In the genomic region with DNA sequence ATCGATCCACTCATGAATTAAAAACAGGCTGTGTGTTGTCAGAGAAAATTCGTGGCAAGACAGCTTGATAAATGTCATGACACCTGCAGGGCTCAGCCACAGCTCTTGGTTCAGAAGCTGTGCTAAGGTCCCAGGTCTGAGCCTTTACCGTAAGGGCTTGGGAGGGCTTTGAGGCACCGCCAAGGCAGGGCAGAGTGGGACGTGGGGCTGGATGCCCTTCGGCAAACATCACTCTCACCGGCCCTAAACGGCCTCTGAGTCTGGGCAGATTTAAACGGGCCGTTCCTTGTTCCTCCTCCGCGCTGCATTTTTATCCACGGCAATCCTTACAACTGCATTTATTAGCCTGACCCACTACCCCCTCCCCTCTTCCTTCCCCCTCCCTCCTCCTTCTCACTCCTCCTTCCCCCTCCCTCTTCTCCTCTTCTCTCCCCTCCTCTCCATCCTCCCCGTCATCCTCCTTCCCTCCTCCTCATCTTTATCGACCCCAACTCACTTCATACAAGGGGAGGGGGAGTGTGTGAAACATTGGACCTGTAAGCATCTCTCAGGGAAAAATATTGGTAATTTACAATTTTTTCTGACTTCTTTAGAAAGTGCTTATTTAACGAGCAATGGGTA, we compare ENCODE assay signal across 11 cellular contexts. TPM values are rescaled to one million over a fixed set of nuclear protein-coding genes. Genes with fewer than 3 reads are reported as not detected.
A peak's percentile ranks its signal among the peaks of the same experiment; 100 is the strongest.
DNase-seq lines count a peak whose midpoint lies in the region; ATAC-seq and TF ChIP-seq lines count a peak whose summit lies in the region.
"Had no signal": no experiment of that assay in that cellular context is flagged by ENCODE, and none has a peak within 500 bp of the region (broad histone marks: within the 10 kb centered on the region; RNA-seq: fewer than 3 reads in every experiment).

No MANE protein-coding gene starts in this region.

- no peaks in the 10 kb centered on the region for H3K9me3 Mint-ChIP-seq in WTC11
- H3K9me3 Mint-ChIP-seq in stimulated activated memory B cell treated with anti-CD40 and anti-IgM and Interleukin-4, amounts not matched to agents 10 μg/mL and 1 μg/mL and 100 μg/mL, for 72 hours, result no peaks in the 10 kb centered on the region

- CTCF ChIA-PET in WTC11 (lab: Charles Lee), result interaction anchor here (2.0 to 2.9 kb wide), 2 partner anchors 30 to 113 kb away, joined by 7 to 14 read pairs; no protein-coding TSS in a partner anchor

- peak; percentile 14 for DNase-seq in NCI-H748 (lab: John Stamatoyannopoulos, UW; ENCODE audit: unreplicated experiment)
- DNase-seq in NCI-H748 treated with DMSO at 0.1 percent for 48 hours (lab: John Stamatoyannopoulos, UW), result no peak
- DNase-seq in WTC11 (ENCODE audit: low spot score), result no peak
- no peak for DNase-seq in right atrium auricular region (ENCODE audit: low spot score)
- no peak for DNase-seq in DMS114 treated with DMSO at 0.1 percent for 48 hours (lab: John Stamatoyannopoulos, UW; ENCODE audit: unreplicated experiment)
- DNase-seq in UCSD-AML1 (lab: John Stamatoyannopoulos, UW; ENCODE audit: unreplicated experiment), result no peak
- DNase-seq: activated CD4-positive, alpha-beta T cell treated with anti-CD3 and anti-CD28 coated beads, Interleukin-2, amount 50 U/mL, for 48 hours; NCI-H2081 treated with DMSO at 0.1 percent for 48 hours had no signal

- ATAC-seq in WTC11 (peak; percentile 15), GM21367 (IDR thresholded peaks at IDR 0.05; ENCODE audit: unreplicated experiment) (no peak)
- ATAC-seq in stimulated activated memory B cell treated with anti-CD40 and anti-IgM and Interleukin-4, amounts not matched to agents 10 μg/mL and 1 μg/mL and 100 μg/mL, for 72 hours, result no peak

- H3K27ac Mint-ChIP-seq in WTC11, result peak overlapping the region; percentile 97; the same call in 1 of the 2 replicates
- H3K27ac Mint-ChIP-seq in stimulated activated memory B cell treated with anti-CD40 and anti-IgM and Interleukin-4, amounts not matched to agents 10 μg/mL and 1 μg/mL and 100 μg/mL, for 72 hours, result peak overlapping the region; percentile 92

- H3K4me1 ChIP-seq in right atrium auricular region, result peaks cover 0 to 55% of the 10 kb centered on the region in 2 donors

- peak overlapping the region in 1 of 2 donors; percentile 24 for H3K4me3 ChIP-seq in right atrium auricular region

- H3K4me3 Mint-ChIP-seq in WTC11, result peak overlapping the region; percentile 20
- peak overlapping the region; percentile 12 for H3K4me3 Mint-ChIP-seq in stimulated activated memory B cell treated with anti-CD40 and anti-IgM and Interleukin-4, amounts not matched to agents 10 μg/mL and 1 μg/mL and 100 μg/mL, for 72 hours

- H3K36me3 ChIP-seq in right atrium auricular region, result no peaks in the 10 kb centered on the region
- H3K36me3 ChIP-seq: tibial nerve had no signal

- H3K4me1 Mint-ChIP-seq in WTC11, result peaks cover 78% of the 10 kb centered on the region
- peaks cover 64% of the 10 kb centered on the region for H3K4me1 Mint-ChIP-seq in stimulated activated memory B cell treated with anti-CD40 and anti-IgM and Interleukin-4, amounts not matched to agents 10 μg/mL and 1 μg/mL and 100 μg/mL, for 72 hours

- H3K27me3 Mint-ChIP-seq in WTC11 (ENCODE audit: low read depth), result no peaks in the 10 kb centered on the region
- no peaks in the 10 kb centered on the region for H3K27me3 Mint-ChIP-seq in stimulated activated memory B cell treated with anti-CD40 and anti-IgM and Interleukin-4, amounts not matched to agents 10 μg/mL and 1 μg/mL and 100 μg/mL, for 72 hours

- H3K27ac ChIP-seq in right atrium auricular region, result peak overlapping the region; percentile 17 to 86

- TF ChIP-seq CTCF in WTC11 (IDR thresholded peaks at IDR 0.05) (no peak), right atrium auricular region (IDR thresholded peaks at IDR 0.05) (no peak)

- no peaks in the 10 kb centered on the region for H3K9me3 ChIP-seq in right atrium auricular region
- H3K9me3 ChIP-seq: tibial nerve had no signal

- H3K36me3 Mint-ChIP-seq in WTC11, result peaks cover 3% of the 10 kb centered on the region; the same call in 1 of the 2 replicates
- H3K36me3 Mint-ChIP-seq in stimulated activated memory B cell treated with anti-CD40 and anti-IgM and Interleukin-4, amounts not matched to agents 10 μg/mL and 1 μg/mL and 100 μg/mL, for 72 hours, result peaks cover 50% of the 10 kb centered on the region

- POLR2A ChIA-PET in WTC11 (lab: Charles Lee), result no interaction called here

- no peaks in the 10 kb centered on the region for H3K27me3 ChIP-seq in right atrium auricular region
- H3K27me3 ChIP-seq: tibial nerve had no signal

TF ChIP-seq in WTC11, 78 proteins besides CTCF, POLR2A, EP300 and RAD21:
- TF ChIP-seq, protein P1, sequence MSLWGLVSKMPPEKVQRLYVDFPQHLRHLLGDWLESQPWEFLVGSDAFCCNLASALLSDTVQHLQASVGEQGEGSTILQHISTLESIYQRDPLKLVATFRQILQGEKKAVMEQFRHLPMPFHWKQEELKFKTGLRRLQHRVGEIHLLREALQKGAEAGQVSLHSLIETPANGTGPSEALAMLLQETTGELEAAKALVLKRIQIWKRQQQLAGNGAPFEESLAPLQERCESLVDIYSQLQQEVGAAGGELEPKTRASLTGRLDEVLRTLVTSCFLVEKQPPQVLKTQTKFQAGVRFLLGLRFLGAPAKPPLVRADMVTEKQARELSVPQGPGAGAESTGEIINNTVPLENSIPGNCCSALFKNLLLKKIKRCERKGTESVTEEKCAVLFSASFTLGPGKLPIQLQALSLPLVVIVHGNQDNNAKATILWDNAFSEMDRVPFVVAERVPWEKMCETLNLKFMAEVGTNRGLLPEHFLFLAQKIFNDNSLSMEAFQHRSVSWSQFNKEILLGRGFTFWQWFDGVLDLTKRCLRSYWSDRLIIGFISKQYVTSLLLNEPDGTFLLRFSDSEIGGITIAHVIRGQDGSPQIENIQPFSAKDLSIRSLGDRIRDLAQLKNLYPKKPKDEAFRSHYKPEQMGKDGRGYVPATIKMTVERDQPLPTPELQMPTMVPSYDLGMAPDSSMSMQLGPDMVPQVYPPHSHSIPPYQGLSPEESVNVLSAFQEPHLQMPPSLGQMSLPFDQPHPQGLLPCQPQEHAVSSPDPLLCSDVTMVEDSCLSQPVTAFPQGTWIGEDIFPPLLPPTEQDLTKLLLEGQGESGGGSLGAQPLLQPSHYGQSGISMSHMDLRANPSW (CRISPR knock-in tag; conservative IDR thresholded peaks at IDR 0.05; ENCODE audit: low read depth), result no peak
- peak; percentile 79 for TF ChIP-seq ZNF263 (CRISPR knock-in tag; IDR thresholded peaks at IDR 0.05; ENCODE audit: low read depth)

RNA-seq across cellular contexts. Expression of a gene that starts 33.9 kb away (rescaled TPM):
- 19.6 to 20.2 TPM (median 19.6 TPM) in 3 replicates for total RNA-seq in WTC11 (2021)
- 10 to 100 TPM; 15.4 to 15.8 TPM for total RNA-seq in right atrium auricular region
